Comparison of ENCODE assay signal across 9 cellular contexts in the genomic region with DNA sequence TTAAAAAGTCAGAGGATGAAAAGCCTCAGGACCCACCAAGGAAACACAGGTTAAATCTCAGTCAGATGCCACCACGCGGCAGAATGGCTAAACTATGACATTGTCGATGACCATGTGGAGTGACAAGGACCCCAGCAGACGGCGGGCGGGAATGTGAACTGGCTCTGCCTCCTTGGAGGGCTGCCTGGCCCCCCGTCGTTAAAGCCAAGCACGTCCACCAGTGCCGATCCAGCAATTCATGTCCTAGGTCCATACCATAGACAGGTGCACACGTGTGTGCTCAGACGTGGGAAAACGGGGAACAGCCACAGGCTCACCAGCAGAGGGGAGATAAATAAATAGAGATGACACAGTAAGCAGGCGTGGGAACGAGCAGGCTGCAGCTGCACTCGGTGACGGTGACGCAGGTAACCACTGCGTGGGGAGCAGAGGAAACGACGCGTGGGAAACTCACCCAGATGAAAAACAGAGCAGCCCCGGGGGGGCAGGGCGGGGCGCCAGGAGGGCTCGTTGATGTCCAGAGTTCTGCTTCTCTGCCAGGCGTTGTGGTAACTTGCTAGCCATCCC. TPM values are rescaled to one million over a fixed set of nuclear protein-coding genes. Genes with fewer than 3 reads are reported as not detected.
A peak's percentile ranks its signal among the peaks of the same experiment; 100 is the strongest.
DNase-seq lines count a peak whose midpoint lies in the region; ATAC-seq and TF ChIP-seq lines count a peak whose summit lies in the region.
"Had no signal": no experiment of that assay in that cellular context is flagged by ENCODE, and none has a peak within 500 bp of the region (broad histone marks: within the 10 kb centered on the region; RNA-seq: fewer than 3 reads in every experiment).

No MANE protein-coding gene starts in this region.

- H3K9me3 Mint-ChIP-seq in activated CD4-positive, alpha-beta memory T cell treated with anti-CD3 and anti-CD28 coated beads, Interleukin-2, amount 10 ng/mL, durations not matched to agents 7 days and 5 days = peaks cover 2% of the 10 kb centered on the region

- CTCF ChIA-PET in activated CD4-positive, alpha-beta memory T cell treated with anti-CD3 and anti-CD28 coated beads, Interleukin-2, amount 10 ng/mL, durations not matched to agents 7 days and 5 days (lab: Charles Lee) = no interaction called here

- peak overlapping the region; percentile 62 for H3K4me3 Mint-ChIP-seq in activated CD4-positive, alpha-beta memory T cell treated with anti-CD3 and anti-CD28 coated beads, Interleukin-2, amount 10 ng/mL, durations not matched to agents 7 days and 5 days

- no peak overlapping the region for H3K4me3 ChIP-seq in fibroblast of pulmonary artery (replicated peaks; ENCODE audit: low read depth, low read length)
- H3K4me3 ChIP-seq: adrenal gland had no signal

- ATAC-seq in HG02885 (IDR thresholded peaks at IDR 0.05; ENCODE audit: poor library complexity, unreplicated experiment) = peak; percentile 82

- no peak overlapping the region for H3K27ac Mint-ChIP-seq in activated CD4-positive, alpha-beta memory T cell treated with anti-CD3 and anti-CD28 coated beads, Interleukin-2, amount 10 ng/mL, durations not matched to agents 7 days and 5 days

- POLR2A ChIA-PET in activated CD4-positive, alpha-beta memory T cell treated with anti-CD3 and anti-CD28 coated beads, Interleukin-2, amount 10 ng/mL, durations not matched to agents 7 days and 5 days (lab: Charles Lee) = no interaction called here

- H3K36me3 Mint-ChIP-seq in activated CD4-positive, alpha-beta memory T cell treated with anti-CD3 and anti-CD28 coated beads, Interleukin-2, amount 10 ng/mL, durations not matched to agents 7 days and 5 days (ENCODE audit: low read depth) = no peaks in the 10 kb centered on the region

- no peak for TF ChIP-seq CTCF in fibroblast of pulmonary artery (IDR thresholded peaks at IDR 0.05; ENCODE audit: low read length, missing control alignments)

- DNase-seq in A172 (ENCODE audit: low spot score) = peak; percentile 42
- DNase-seq in activated CD4-positive, alpha-beta memory T cell treated with anti-CD3 and anti-CD28 coated beads, Interleukin-2, amount 10 ng/mL, durations not matched to agents 7 days and 5 days = peak; percentile 71
- DNase-seq in fibroblast of pulmonary artery (ENCODE audit: low read depth) = peak; percentile 41
- peak; percentile 75 to 84 for DNase-seq in stimulated activated CD8-positive, alpha-beta memory T cell treated with anti-CD3 and anti-CD28 coated beads, Interleukin-15, amount 100 ng/mL, for 4 hours (ENCODE audit: low read depth in 2 of 2)
- no peak for DNase-seq in AML-193 (lab: John Stamatoyannopoulos, UW)
- DNase-seq in SIG-M5 (lab: John Stamatoyannopoulos, UW) = no peak
- DNase-seq in ureter (ENCODE audit: low spot score) = no peak

- H3K27me3 Mint-ChIP-seq in activated CD4-positive, alpha-beta memory T cell treated with anti-CD3 and anti-CD28 coated beads, Interleukin-2, amount 10 ng/mL, durations not matched to agents 7 days and 5 days = peaks cover 25% of the 10 kb centered on the region

- H3K4me1 Mint-ChIP-seq in activated CD4-positive, alpha-beta memory T cell treated with anti-CD3 and anti-CD28 coated beads, Interleukin-2, amount 10 ng/mL, durations not matched to agents 7 days and 5 days = peaks cover 18% of the 10 kb centered on the region

RNA-seq across cellular contexts. Expression of gene PCBP3, which starts 28.3 kb away (rescaled TPM):
- 0.31 TPM in 1 of 2 replicates, not detected in the other for total RNA-seq in A172 (2014; rRNA removed; shearing (Covaris generic))
- 1 to 10 TPM; 3.4 to 3.9 TPM for total RNA-seq in activated CD4-positive, alpha-beta memory T cell treated with anti-CD3 and anti-CD28 coated beads, Interleukin-2, amount 10 ng/mL, durations not matched to agents 7 days and 5 days
- total RNA-seq in ureter = 7.1 TPM

Comparison
In these comparisons a context has a peak if more than half of its experiments do, and no peak if none do; other contexts are left out.
1. DNase-seq: peak in A172 (single experiment), activated CD4-positive, alpha-beta memory T cell treated with anti-CD3 and anti-CD28 coated beads, Interleukin-2, amount 10 ng/mL, durations not matched to agents 7 days and 5 days (single experiment), fibroblast of pulmonary artery (single experiment) and stimulated activated CD8-positive, alpha-beta memory T cell treated with anti-CD3 and anti-CD28 coated beads, Interleukin-15, amount 100 ng/mL, for 4 hours (2 of 2); none in AML-193 (0 of 2), SIG-M5 (single experiment) and ureter (single experiment).